3 cellular contexts compared by ENCODE assay signal in the genomic region with DNA sequence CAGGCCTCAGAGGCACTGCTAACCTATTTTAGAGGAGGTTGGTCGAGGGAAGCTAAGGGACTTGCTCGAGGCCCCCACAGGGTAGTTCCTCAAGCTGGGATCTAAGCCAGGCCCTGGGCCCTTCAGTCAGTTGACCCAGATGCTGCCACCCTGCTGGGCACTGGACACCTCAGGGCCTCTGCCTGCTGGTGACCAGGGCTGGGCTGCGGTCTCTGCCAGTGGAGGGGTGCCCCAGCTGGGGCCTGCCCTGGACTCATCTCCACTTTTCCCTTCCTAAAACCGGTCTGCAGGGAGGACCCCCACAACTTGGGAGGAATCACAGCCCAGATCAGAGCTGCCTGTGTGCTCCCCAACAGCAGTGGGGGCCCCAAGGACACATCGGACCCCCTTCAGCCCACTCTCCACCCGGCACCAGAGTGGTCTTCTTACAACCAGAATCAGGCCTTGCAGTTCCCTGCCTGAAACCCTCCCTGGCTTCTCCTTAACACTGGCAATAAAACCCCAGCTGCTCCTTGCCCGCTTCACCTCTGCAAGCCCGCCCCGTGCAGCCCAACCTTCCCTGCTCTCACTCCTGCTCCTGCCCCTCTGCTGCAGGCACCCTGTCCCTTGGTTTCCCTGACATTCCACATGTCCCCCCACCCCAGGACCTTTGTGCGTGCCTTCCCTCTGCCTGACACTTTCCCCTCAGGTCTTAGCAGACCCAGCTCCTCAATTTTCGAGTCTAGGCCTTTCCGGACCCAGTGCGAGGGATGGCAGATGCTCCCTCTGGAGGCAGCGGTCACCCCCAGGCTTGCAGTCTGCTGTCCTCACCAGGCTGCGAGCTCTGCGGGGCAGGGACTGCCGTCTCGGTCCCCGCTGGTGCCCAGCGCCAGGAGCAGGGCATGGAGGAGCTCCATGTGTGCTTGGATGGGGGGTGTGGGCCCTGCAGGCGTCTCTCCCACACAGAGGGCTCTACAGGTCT. TPM values are rescaled to one million over a fixed set of nuclear protein-coding genes. Genes with fewer than 3 reads are reported as not detected.
"Had no signal": no experiment of that assay in that cellular context is flagged by ENCODE, and none has a peak within 500 bp of the region (broad histone marks: within the 10 kb centered on the region; RNA-seq: fewer than 3 reads in every experiment).

No MANE protein-coding gene starts in this region.

RNA-seq across cellular contexts. Expression of a gene that starts 45.5 kb away (rescaled TPM):
- total RNA-seq: activated CD4-positive, alpha-beta memory T cell treated with anti-CD3 and anti-CD28 coated beads for 36 hours; activated T-cell treated with anti-CD3 and anti-CD28 coated beads, Interleukin-2, amount 50 U/mL, for 72 hours had no signal
- polyA plus RNA-seq: immature natural killer cell had no signal
